In genomic region chr1:8061210-8061609, GRCh38 we compare ENCODE assay signal across 9 cellular contexts. TPM values are rescaled to one million over a fixed set of nuclear protein-coding genes. Genes with fewer than 3 reads are reported as not detected.
DNase-seq lines count a peak whose midpoint lies in the region; ATAC-seq and TF ChIP-seq lines count a peak whose summit lies in the region.
"Had no signal": no experiment of that assay in that cellular context is flagged by ENCODE, and none has a peak within 500 bp of the region (broad histone marks: within the 10 kb centered on the region; RNA-seq: fewer than 3 reads in every experiment).

No MANE protein-coding gene starts in this region.

- peak overlapping the region; percentile 85 for H3K9ac ChIP-seq in smooth muscle cell (ENCODE audit: low read depth)

- no peaks in the 10 kb centered on the region for H3K36me3 ChIP-seq in smooth muscle cell (ENCODE audit: low read depth)
- H3K36me3 ChIP-seq: Peyer's patch had no signal

- peak overlapping the region; percentile 99 for H3K27ac ChIP-seq in smooth muscle cell (ENCODE audit: low read depth)

- H3K27me3 ChIP-seq in smooth muscle cell (ENCODE audit: low read depth): no peaks in the 10 kb centered on the region
- H3K27me3 ChIP-seq: Peyer's patch had no signal

- no peak overlapping the region for H2AFZ ChIP-seq in smooth muscle cell (ENCODE audit: low read depth)

- no peak for TF ChIP-seq CTCF in smooth muscle cell (IDR thresholded peaks at IDR 0.05; ENCODE audit: borderline replicate concordance, insufficient read depth, poor library complexity, severe bottlenecking)

- H3K79me2 ChIP-seq in smooth muscle cell (ENCODE audit: low read depth): no peaks in the 10 kb centered on the region

- ATAC-seq in left ventricle myocardium superior (peak; percentile 71), HG02970 (IDR thresholded peaks at IDR 0.05; ENCODE audit: low FRiP score, unreplicated experiment) (no peak), GM21529 (IDR thresholded peaks at IDR 0.05; ENCODE audit: unreplicated experiment) (no peak), HG03442 (IDR thresholded peaks at IDR 0.05; ENCODE audit: unreplicated experiment) (no peak)

- H4K20me1 ChIP-seq in smooth muscle cell (ENCODE audit: low read depth): no peaks in the 10 kb centered on the region

- no peak overlapping the region for H3K4me3 ChIP-seq in smooth muscle cell
- H3K4me3 ChIP-seq: Peyer's patch had no signal

- DNase-seq in H4 (ENCODE audit: low spot score) (peak; percentile 97), amniotic epithelial cell (ENCODE audit: low read depth) (peak; percentile 99), left ventricle myocardium superior (no peak), smooth muscle cell (lab: John Stamatoyannopoulos, UW; ENCODE audit: unreplicated experiment) (no peak)
- DNase-seq in activated naive CD4-positive, alpha-beta T cell treated with Interleukin-2 at 50 U/mL for 16 hours: no peak
- DNase-seq: Peyer's patch had no signal

- intact Hi-C loops in left ventricle myocardium superior (cut with micrococcal nuclease): no loop called here

- peaks cover 10% of the 10 kb centered on the region for H3F3A ChIP-seq in smooth muscle cell (ENCODE audit: low read depth)

- H3K4me2 ChIP-seq in smooth muscle cell: peak overlapping the region; percentile 67

- no peaks in the 10 kb centered on the region for H3K9me3 ChIP-seq in smooth muscle cell (replicated peaks; ENCODE audit: low read depth)
- H3K9me3 ChIP-seq: Peyer's patch had no signal

- peaks cover 13% of the 10 kb centered on the region for H3K4me1 ChIP-seq in smooth muscle cell (ENCODE audit: low read depth)
- H3K4me1 ChIP-seq: Peyer's patch had no signal

RNA-seq across cellular contexts. Expression of gene ERRFI1, which starts 35.1 kb away (rescaled TPM):
- total RNA-seq in H4 (2014; rRNA removed; shearing (Covaris generic)): 70.3 and 78.3 TPM in 2 replicates
- total RNA-seq in left ventricle myocardium superior (10.2 TPM), smooth muscle cell (172 and 184 TPM in 2 replicates)
- 81.6 and 90.9 TPM in 2 replicates for polyA plus RNA-seq in smooth muscle cell

Comparison
In these comparisons a context has a peak if more than half of its experiments do, and no peak if none do; other contexts are left out.
1. DNase-seq: peak in H4 (single experiment) and amniotic epithelial cell (single experiment); none in left ventricle myocardium superior (single experiment), smooth muscle cell (single experiment) and activated naive CD4-positive, alpha-beta T cell treated with Interleukin-2 at 50 U/mL for 16 hours (single experiment).